In the genomic region with DNA sequence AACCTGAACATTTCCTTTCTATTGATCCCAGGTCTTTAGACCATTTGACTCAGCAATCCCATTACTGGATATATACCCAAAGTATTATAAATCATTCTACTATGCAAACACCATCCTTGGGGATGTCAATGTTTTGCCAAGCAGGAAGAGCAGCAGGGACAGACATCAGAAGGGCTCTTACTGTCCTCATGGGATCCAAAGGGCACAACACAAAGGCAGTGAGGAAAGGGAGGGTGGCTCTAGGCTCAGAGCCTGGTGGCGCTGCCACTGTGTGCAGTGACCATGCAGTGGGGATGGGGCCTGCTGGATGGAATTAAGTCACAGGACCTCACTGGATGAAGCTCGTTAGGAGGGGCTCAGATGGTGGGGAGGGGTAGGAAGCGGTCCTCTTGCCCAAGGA, we compare ENCODE assay signal across 18 cellular contexts. TPM values are rescaled to one million over a fixed set of nuclear protein-coding genes. Genes with fewer than 3 reads are reported as not detected.
DNase-seq lines count a peak whose midpoint lies in the region; ATAC-seq and TF ChIP-seq lines count a peak whose summit lies in the region.
"Had no signal": no experiment of that assay in that cellular context is flagged by ENCODE, and none has a peak within 500 bp of the region (broad histone marks: within the 10 kb centered on the region; RNA-seq: fewer than 3 reads in every experiment).

No MANE protein-coding gene starts in this region.

- H3K9ac ChIP-seq in HUES64 (ENCODE audit: low read depth, low read length), result no peak overlapping the region

- H3K9me3 Mint-ChIP-seq in chondrocyte (ENCODE audit: low read depth), result peaks cover 2% of the 10 kb centered on the region
- H3K9me3 Mint-ChIP-seq: CD4-positive, alpha-beta T cell had no signal

- H3K27ac ChIP-seq in HUES64 (ENCODE audit: low read depth, low read length) (peak overlapping the region; percentile 79; the same call in 1 of the 2 replicates), uterus (no peak overlapping the region)

- peak; percentile 45 for ATAC-seq in mucosa of descending colon
- no peak for ATAC-seq in HG03520 (IDR thresholded peaks at IDR 0.05; ENCODE audit: unreplicated experiment)
- ATAC-seq: A549, Panc1 had no signal

- no peak overlapping the region for H3K4me3 Mint-ChIP-seq in chondrocyte (ENCODE audit: unreplicated experiment)
- H3K4me3 Mint-ChIP-seq: CD4-positive, alpha-beta T cell had no signal

- H3K36me3 ChIP-seq in HUES64 (ENCODE audit: insufficient read depth, low read length) (no peaks in the 10 kb centered on the region), mucosa of descending colon (ENCODE audit: low read depth) (no peaks in the 10 kb centered on the region), uterus (no peaks in the 10 kb centered on the region)
- H3K36me3 ChIP-seq: HAP-1 had no signal

- H3K9me3 ChIP-seq in HUES64 (ENCODE audit: insufficient read depth, low read depth, low read length) (no peaks in the 10 kb centered on the region), mucosa of descending colon (no peaks in the 10 kb centered on the region), uterus (no peaks in the 10 kb centered on the region)
- H3K9me3 ChIP-seq: A549, HAP-1 had no signal

- no peak for TF ChIP-seq POLR2A in uterus (IDR thresholded peaks at IDR 0.05)

- TF ChIP-seq CTCF in mucosa of descending colon (IDR thresholded peaks at IDR 0.05) (no peak), uterus (IDR thresholded peaks at IDR 0.05) (no peak), chondrocyte (IDR thresholded peaks at IDR 0.05) (no peak)

- DNase-seq in DMS153 (lab: John Stamatoyannopoulos, UW) (peak; percentile 43), SHP77 treated with DMSO at 0.1 percent for 48 hours (lab: John Stamatoyannopoulos, UW) (peak; percentile 47), mucosa of descending colon (no peak), uterus (no peak), chondrocyte (ENCODE audit: low spot score) (no peak)
- DNase-seq: Calu3; CD4-positive, alpha-beta T cell; DMS79 treated with DMSO at 0.1 percent for 48 hours; KG1; MV-4-11; NCI-H1694 treated with DMSO at 0.1 percent for 48 hours; NCI-H2227 treated with DMSO at 0.1 percent for 48 hours had no signal

- H3K4me1 ChIP-seq in HUES64 (ENCODE audit: insufficient read depth, low read length) (peaks cover 25% of the 10 kb centered on the region), mucosa of descending colon (ENCODE audit: low read depth) (peaks cover 5% of the 10 kb centered on the region), uterus (no peaks in the 10 kb centered on the region)

- intact Hi-C loops in mucosa of descending colon (cut with DNase I, micrococcal nuclease), result no loop called here
- intact Hi-C loops in uterus (cut with DNase I; ENCODE audit: low total_unique reads), result no loop called here

- peaks cover 29% of the 10 kb centered on the region for H3K27me3 Mint-ChIP-seq in chondrocyte (ENCODE audit: low read depth)

- H3K27me3 ChIP-seq in HUES64 (ENCODE audit: insufficient read depth, low read length), result no peaks in the 10 kb centered on the region
- H3K27me3 ChIP-seq in uterus, result no peaks in the 10 kb centered on the region

- H3K36me3 Mint-ChIP-seq in chondrocyte (ENCODE audit: low read depth), result no peaks in the 10 kb centered on the region

- H3K4me3 ChIP-seq in HUES64 (ENCODE audit: low read length), result no peak overlapping the region
- H3K4me3 ChIP-seq in mucosa of descending colon, result no peak overlapping the region
- H3K4me3 ChIP-seq in uterus, result no peak overlapping the region
- H3K4me3 ChIP-seq: A549, HAP-1 had no signal

- no peak overlapping the region for H3K27ac Mint-ChIP-seq in chondrocyte (ENCODE audit: unreplicated experiment)
- H3K27ac Mint-ChIP-seq: CD4-positive, alpha-beta T cell had no signal

- WGBS in HUES64, result 50% methylated on average over 3 of the region's 3 CpGs

- H3K4me1 Mint-ChIP-seq in chondrocyte (ENCODE audit: low read depth), result peaks cover 3% of the 10 kb centered on the region

RNA-seq across cellular contexts. Expression of a gene that starts 12.6 kb away (rescaled TPM):
- polyA plus RNA-seq in HUES64 (2013, experiment 1 of 2), result 1.2 TPM
- 1.4 TPM for polyA plus RNA-seq in HUES64 (2013, experiment 2 of 2)
- total RNA-seq in mucosa of descending colon (10 to 100 TPM; 18.7 to 38.6 (median 25.4) TPM), uterus (10 to 100 TPM in 2 of 4 donors, 1 to 10 TPM in 2; 4.4 to 34.6 (median 11.1) TPM), chondrocyte (0.21 to 0.29 TPM (median 0.27 TPM) in 3 replicates)
- total RNA-seq: CD4-positive, alpha-beta T cell; SK-MEL-5 had no signal

Comparison
In these comparisons a context has a peak if more than half of its experiments do, and no peak if none do; other contexts are left out.
1. DNase-seq: peak in DMS153 (single experiment) and SHP77 treated with DMSO at 0.1 percent for 48 hours (single experiment); none in mucosa of descending colon (0 of 3), uterus (0 of 2) and chondrocyte (single experiment).